In genomic region chr5:57509501-57510260, GRCh38 we compare ENCODE assay signal across 20 cellular contexts. TPM values are rescaled to one million over a fixed set of nuclear protein-coding genes. Genes with fewer than 3 reads are reported as not detected.
DNase-seq lines count a peak whose midpoint lies in the region; ATAC-seq and TF ChIP-seq lines count a peak whose summit lies in the region.
"Had no signal": no experiment of that assay in that cellular context is flagged by ENCODE, and none has a peak within 500 bp of the region (broad histone marks: within the 10 kb centered on the region; RNA-seq: fewer than 3 reads in every experiment).

No MANE protein-coding gene starts in this region.

- no peaks in the 10 kb centered on the region for H3K79me2 ChIP-seq in DND-41 (ENCODE audit: insufficient read depth, low read length)

- H3K36me3 ChIP-seq in DND-41 (ENCODE audit: insufficient read depth, low read length): no peaks in the 10 kb centered on the region
- H3K36me3 ChIP-seq: BLaER1, HAP-1 had no signal

- DNase-seq in DND-41 (peak; percentile 71), LHCN-M2 (ENCODE audit: low read depth) (peak; percentile 19), left kidney (ENCODE audit: low read depth, low spot score) (peak; percentile 41), nephron progenitor cell (no peak), islet precursor cell (no peak), cardiac septum (ENCODE audit: low spot score) (no peak), substantia nigra (lab: John Stamatoyannopoulos, UW) (no peak)
- no peak for DNase-seq in stimulated activated CD4-positive, alpha-beta T cell treated with anti-CD3 and anti-CD28 coated beads, Interleukin-4, amount 100 ng/mL, for 1 hour
- DNase-seq: CD4-positive, alpha-beta memory T cell; DMS153; DMS79; GM23248 had no signal

- H3K4me3 Mint-ChIP-seq in nephron progenitor cell: no peak overlapping the region
- H3K4me3 Mint-ChIP-seq: CD14-positive monocyte; CD4-positive, alpha-beta memory T cell had no signal

- H3K27me3 ChIP-seq in DND-41 (ENCODE audit: insufficient read depth, low read length, poor library complexity): no peaks in the 10 kb centered on the region
- H3K27me3 ChIP-seq: BLaER1 had no signal

- H3K9me3 Mint-ChIP-seq in nephron progenitor cell: no peaks in the 10 kb centered on the region
- H3K9me3 Mint-ChIP-seq: CD14-positive monocyte; CD4-positive, alpha-beta memory T cell had no signal

- TF ChIP-seq CTCF in DND-41 (IDR thresholded peaks at IDR 0.05; ENCODE audit: borderline replicate concordance, extremely low read depth, low read length, poor library complexity, severe bottlenecking): no peak
- TF ChIP-seq CTCF in nephron progenitor cell (IDR thresholded peaks at IDR 0.05): no peak

- no peaks in the 10 kb centered on the region for H3K27me3 Mint-ChIP-seq in nephron progenitor cell (ENCODE audit: low read depth, poor library complexity)

- H3K36me3 Mint-ChIP-seq in nephron progenitor cell (ENCODE audit: low read depth): no peaks in the 10 kb centered on the region
- H3K36me3 Mint-ChIP-seq: CD14-positive monocyte; CD4-positive, alpha-beta memory T cell had no signal

- H3K27ac ChIP-seq in DND-41 (ENCODE audit: low read length) (peak overlapping the region; percentile 56), substantia nigra (ENCODE audit: low read depth, low read length, poor library complexity, severe bottlenecking) (no peak overlapping the region)
- H3K27ac ChIP-seq: 22Rv1, BLaER1, GM23248, HL-60 had no signal

- peak overlapping the region; percentile 57 for H2AFZ ChIP-seq in DND-41 (ENCODE audit: low read depth, low read length)
- H2AFZ ChIP-seq: GM23248 had no signal

- no peak overlapping the region for H3K9ac ChIP-seq in DND-41 (ENCODE audit: low read depth, low read length)
- H3K9ac ChIP-seq: BLaER1, GM23248 had no signal

- no peaks in the 10 kb centered on the region for H4K20me1 ChIP-seq in DND-41 (ENCODE audit: insufficient read depth, low read length)
- H4K20me1 ChIP-seq: BLaER1 had no signal

- H3K4me2 ChIP-seq in DND-41 (ENCODE audit: insufficient read depth, low read length): peak overlapping the region; percentile 38
- H3K4me2 ChIP-seq: BLaER1 had no signal

- peaks cover 11% of the 10 kb centered on the region for H3K4me1 Mint-ChIP-seq in nephron progenitor cell
- H3K4me1 Mint-ChIP-seq: CD14-positive monocyte; CD4-positive, alpha-beta memory T cell had no signal

- intact Hi-C loops in cardiac septum (cut with DNase I): no loop called here

- no peaks in the 10 kb centered on the region for H3K9me3 ChIP-seq in DND-41 (ENCODE audit: insufficient read depth, low read length, severe bottlenecking)
- H3K9me3 ChIP-seq: BLaER1, HAP-1 had no signal

- peak overlapping the region; percentile 58 for H3K27ac Mint-ChIP-seq in nephron progenitor cell
- H3K27ac Mint-ChIP-seq: CD14-positive monocyte; CD4-positive, alpha-beta memory T cell had no signal

- H3K4me3 ChIP-seq in DND-41 (ENCODE audit: low read depth in 1 of 2, low read length in 2 of 2): no peak overlapping the region
- H3K4me3 ChIP-seq: BLaER1, GM12878, GM23248, HAP-1 had no signal

- H3K4me1 ChIP-seq in DND-41 (ENCODE audit: insufficient read depth, low read length): peaks cover 20% of the 10 kb centered on the region
- H3K4me1 ChIP-seq: BLaER1, HAP-1 had no signal

- peak; percentile 96 for ATAC-seq in DND-41 (ENCODE audit: insufficient read depth, low read depth)
- ATAC-seq: GM12878 had no signal

RNA-seq across cellular contexts. Expression of gene ACTBL2, which starts 27.1 kb away (rescaled TPM):
- not detected in 2 replicates for total RNA-seq in LHCN-M2 (2014; rRNA removed)
- polyA plus RNA-seq in LHCN-M2 (2012): not detected
- total RNA-seq in cardiac septum: not detected
- total RNA-seq: A673; CD4-positive, alpha-beta memory T cell; G401 had no signal
- polyA plus RNA-seq: CD14-positive monocyte; CD4-positive, alpha-beta memory T cell had no signal

Comparison
In these comparisons a context has a peak if more than half of its experiments do, and no peak if none do; other contexts are left out.
1. DNase-seq: peak in DND-41 (single experiment), LHCN-M2 (single experiment) and left kidney (single experiment); none in nephron progenitor cell (single experiment), islet precursor cell (single experiment), stimulated activated CD4-positive, alpha-beta T cell treated with anti-CD3 and anti-CD28 coated beads, Interleukin-4, amount 100 ng/mL, for 1 hour (single experiment), cardiac septum (single experiment) and substantia nigra (0 of 49).